Comparison of ENCODE assay signal across 1 cellular context in genomic region chr2:47225061-47225783, GRCh38.
A peak's percentile ranks its signal among the peaks of the same experiment; 100 is the strongest.
TF ChIP-seq lines count a peak whose summit lies in the region.

No MANE protein-coding gene starts in this region.

TF ChIP-seq in HepG2, 621 proteins besides CTCF, POLR2A, EP300 and RAD21 (continued from another document and continues in another):
- TF ChIP-seq NFAT5 (CRISPR knock-in tag; IDR thresholded peaks at IDR 0.05) (no peak), NFIC (IDR thresholded peaks at IDR 0.05; ENCODE audit: low read length) (peak; percentile 94), ZBTB25 (CRISPR knock-in tag; IDR thresholded peaks at IDR 0.05) (peak; percentile 70), THAP8 (CRISPR knock-in tag; IDR thresholded peaks at IDR 0.05; ENCODE audit: borderline replicate concordance) (no peak), ARID3A (IDR thresholded peaks at IDR 0.05; ENCODE audit: low read depth, low read length) (peak; percentile 89), NFRKB (IDR thresholded peaks at IDR 0.05) (no peak), NR1H2 (CRISPR knock-in tag; IDR thresholded peaks at IDR 0.05; ENCODE audit: borderline replicate concordance, low read depth) (no peak), NFE2L1 (CRISPR knock-in tag; IDR thresholded peaks at IDR 0.05; ENCODE audit: borderline replicate concordance) (no peak), BCL6 (CRISPR knock-in tag; IDR thresholded peaks at IDR 0.05) (peak; percentile 87), PCBP1 (IDR thresholded peaks at IDR 0.05; ENCODE audit: borderline replicate concordance, low read depth, low read length) (no peak), ETS1 (CRISPR knock-in tag; IDR thresholded peaks at IDR 0.05) (no peak), ONECUT2 (CRISPR knock-in tag; IDR thresholded peaks at IDR 0.05) (no peak; the same call in 1 of the 2 replicates), E2F2 (CRISPR knock-in tag; IDR thresholded peaks at IDR 0.05; ENCODE audit: borderline replicate concordance) (no peak), THAP7 (CRISPR knock-in tag; IDR thresholded peaks at IDR 0.05) (no peak), THRA (CRISPR knock-in tag; IDR thresholded peaks at IDR 0.05; ENCODE audit: borderline replicate concordance) (peak; percentile 88), HINFP (CRISPR knock-in tag; IDR thresholded peaks at IDR 0.05; ENCODE audit: low read depth) (no peak), NR2F6 (IDR thresholded peaks at IDR 0.05) (peak; percentile 97), NR2F6 (CRISPR knock-in tag; IDR thresholded peaks at IDR 0.05) (peak; percentile 98), HMG20B (CRISPR knock-in tag; conservative IDR thresholded peaks at IDR 0.05) (peak; percentile 66; the same call in 1 of the 2 replicates), ZNF432 (CRISPR knock-in tag; IDR thresholded peaks at IDR 0.05; ENCODE audit: borderline replicate concordance) (no peak), ZNF749 (CRISPR knock-in tag; IDR thresholded peaks at IDR 0.05; ENCODE audit: borderline replicate concordance) (peak; percentile 64; the same call in 1 of the 2 replicates), ZNF646 (CRISPR knock-in tag; IDR thresholded peaks at IDR 0.05) (no peak), TP53 (CRISPR knock-in tag; conservative IDR thresholded peaks at IDR 0.05) (no peak), MBD4 (IDR thresholded peaks at IDR 0.05; ENCODE audit: borderline replicate concordance, low read length) (peak; percentile 66; the same call in 1 of the 2 replicates), CBX2 (IDR thresholded peaks at IDR 0.05; ENCODE audit: low read depth, low read length) (no peak), CBX2 (CRISPR knock-in tag; IDR thresholded peaks at IDR 0.05; ENCODE audit: low read depth) (peak; percentile 53), MED1 (CRISPR knock-in tag; IDR thresholded peaks at IDR 0.05) (peak; percentile 74), ZNF839 (CRISPR knock-in tag; IDR thresholded peaks at IDR 0.05; ENCODE audit: borderline replicate concordance) (no peak), U2AF2 (IDR thresholded peaks at IDR 0.05; ENCODE audit: low read depth, low read length) (no peak), TEAD3 (CRISPR knock-in tag; optimal IDR thresholded peaks at IDR 0.05; ENCODE audit: borderline replicate concordance) (peak; percentile 99), POLR2AphosphoS2 (IDR thresholded peaks at IDR 0.05; ENCODE audit: low read depth, low read length) (no peak), ZNF782 (CRISPR knock-in tag; IDR thresholded peaks at IDR 0.05; ENCODE audit: borderline replicate concordance) (no peak; the same call in none of the 2 replicates), GFI1 (CRISPR knock-in tag; IDR thresholded peaks at IDR 0.05; ENCODE audit: borderline replicate concordance) (peak; percentile 63), ZMYM2 (CRISPR knock-in tag; IDR thresholded peaks at IDR 0.05) (peak; percentile 89), SALL1 (CRISPR knock-in tag; IDR thresholded peaks at IDR 0.05) (peak; percentile 98), RBM39 (IDR thresholded peaks at IDR 0.05; ENCODE audit: low read depth, low read length, poor library complexity, severe bottlenecking) (no peak), AGO1 (IDR thresholded peaks at IDR 0.05; ENCODE audit: low read depth, low read length, poor library complexity, severe bottlenecking) (no peak), ZNF256 (CRISPR knock-in tag; conservative IDR thresholded peaks at IDR 0.05) (no peak), ZNF333 (CRISPR knock-in tag; IDR thresholded peaks at IDR 0.05; ENCODE audit: borderline replicate concordance) (no peak), PHF20 (CRISPR knock-in tag; IDR thresholded peaks at IDR 0.05) (no peak)
